ENCODE assay signal across 8 cellular contexts in genomic region chr6:43509984-43510826, GRCh38. TPM values are rescaled to one million over a fixed set of nuclear protein-coding genes. Genes with fewer than 3 reads are reported as not detected.
DNase-seq lines count a peak whose midpoint lies in the region; ATAC-seq and TF ChIP-seq lines count a peak whose summit lies in the region.

TSS of gene LRRC73 (minus strand) at chr6:43510346. CDS start at chr6:43509785, 561 bp downstream.

- ATAC-seq in GM18505 (IDR thresholded peaks at IDR 0.05; ENCODE audit: unreplicated experiment), result peak; percentile 48
- ATAC-seq in HG03159 (IDR thresholded peaks at IDR 0.05; ENCODE audit: unreplicated experiment), result peak; percentile 46

- TF ChIP-seq CTCF in 22Rv1 (IDR thresholded peaks at IDR 0.05), result no peak
- no peak for TF ChIP-seq CTCF in OCI-LY1 (IDR thresholded peaks at IDR 0.05; ENCODE audit: low read length)

- H3K9me3 ChIP-seq in OCI-LY1 (ENCODE audit: low read length), result no peaks in the 10 kb centered on the region
- no peaks in the 10 kb centered on the region for H3K9me3 ChIP-seq in esophagus (ENCODE audit: control insufficient read depth in 2 of 2, insufficient read depth in 1 of 2, low read depth in 1 of 2, low read length in 1 of 2)
- no peaks in the 10 kb centered on the region for H3K9me3 ChIP-seq in mucosa of rectum (ENCODE audit: control insufficient read depth in 2 of 2, low read length in 2 of 2)

- H3K4me2 ChIP-seq in OCI-LY1 (ENCODE audit: low read length), result peak within 1 kb of the TSS; percentile 67

- WGBS in esophagus, 2 donors, result 4 to 13% methylated on average over 64 to 96 of the region's 96 CpGs

- H3K4me3 ChIP-seq in OCI-LY1 (ENCODE audit: low read depth, low read length, poor library complexity, severe bottlenecking) (peak within 1 kb of the TSS; percentile 65), esophagus (ENCODE audit: low read depth in 1 of 2, low read length in 2 of 2) (peak within 1 kb of the TSS; percentile 51 to 71), mucosa of rectum (ENCODE audit: low read length in 2 of 2) (peak within 1 kb of the TSS; percentile 60 to 75)

- TF ChIP-seq POLR2A in GM18505 (IDR thresholded peaks at IDR 0.05; ENCODE audit: borderline replicate concordance, extremely low read depth, insufficient read depth, insufficient read length), result peak; percentile 27

- H3K27me3 ChIP-seq in OCI-LY1 (ENCODE audit: insufficient read depth, low read length), result peaks cover 8% of the 10 kb centered on the region
- H3K27me3 ChIP-seq in esophagus (ENCODE audit: control insufficient read depth in 1 of 2, insufficient read depth in 2 of 2, low read length in 2 of 2), result no peaks in the 10 kb centered on the region
- H3K27me3 ChIP-seq in mucosa of rectum (ENCODE audit: control insufficient read depth in 2 of 2, insufficient read depth in 2 of 2, low read length in 2 of 2), result peaks cover 8% of the 10 kb centered on the region in 2 donors

- no peaks in the 10 kb centered on the region for H4K20me1 ChIP-seq in OCI-LY1 (ENCODE audit: insufficient read depth, low read length)

- peak within 1 kb of the TSS; percentile 93 for H3K27ac ChIP-seq in 22Rv1
- no peak within 1 kb of the TSS for H3K27ac ChIP-seq in OCI-LY1 (ENCODE audit: low read depth, low read length, poor library complexity, severe bottlenecking)
- H3K27ac ChIP-seq in esophagus (ENCODE audit: low read depth in 2 of 2, low read length in 1 of 2), result peak within 1 kb of the TSS in 1 of 2 donors; percentile 85
- H3K27ac ChIP-seq in mucosa of rectum (ENCODE audit: low read depth in 2 of 2, low read length in 2 of 2), result peak within 1 kb of the TSS; percentile 75 to 89

- H3K9ac ChIP-seq in OCI-LY1 (ENCODE audit: low read length) (no peak within 1 kb of the TSS; the same call in 1 of the 2 replicates), mucosa of rectum (ENCODE audit: low read depth in 1 of 2, low read length in 2 of 2) (peak within 1 kb of the TSS; percentile 44 to 65)

- H3F3A ChIP-seq in OCI-LY1 (ENCODE audit: insufficient read depth, low read length), result no peaks in the 10 kb centered on the region

- no peak within 1 kb of the TSS for H2AFZ ChIP-seq in OCI-LY1 (ENCODE audit: low read length)

- no peaks in the 10 kb centered on the region for H3K79me2 ChIP-seq in OCI-LY1 (ENCODE audit: insufficient read depth, low read length)

- peak; percentile 85 for DNase-seq in activated T-cell treated with anti-CD3 and anti-CD28 coated beads, Interleukin-2, amount 50 U/mL, for 1 hour
- DNase-seq in stimulated activated CD8-positive, alpha-beta memory T cell treated with anti-CD3 and anti-CD28 coated beads, Interleukin-4, amount 100 ng/mL, for 1 hour (ENCODE audit: low read depth in 2 of 2, low spot score in 1 of 2), result peak; percentile 58 to 61

- H3K36me3 ChIP-seq in OCI-LY1 (ENCODE audit: insufficient read depth, low read length) (peaks cover 39% of the 10 kb centered on the region), esophagus (ENCODE audit: control insufficient read depth in 2 of 2, insufficient read depth in 2 of 2, low read length in 1 of 2) (peaks cover 7 to 32% of the 10 kb centered on the region in 2 donors), mucosa of rectum (ENCODE audit: control insufficient read depth in 2 of 2, insufficient read depth in 2 of 2, low read length in 2 of 2) (peaks cover 32 to 44% of the 10 kb centered on the region in 2 donors)

- H3K9me2 ChIP-seq in OCI-LY1 (ENCODE audit: low read depth, low read length), result no peaks in the 10 kb centered on the region

- H3K4me1 ChIP-seq in OCI-LY1 (ENCODE audit: insufficient read depth, low read length, severe bottlenecking), result peaks cover 13% of the 10 kb centered on the region
- H3K4me1 ChIP-seq in esophagus (ENCODE audit: control insufficient read depth in 2 of 2, insufficient read depth in 2 of 2, low read length in 1 of 2), result peaks cover 0 to 14% of the 10 kb centered on the region in 2 donors
- peaks cover 20 to 22% of the 10 kb centered on the region in 2 donors for H3K4me1 ChIP-seq in mucosa of rectum (ENCODE audit: control insufficient read depth in 2 of 2, insufficient read depth in 2 of 2, low read length in 2 of 2)

RNA-seq across cellular contexts. Expression of gene LRRC73, which starts in this region (rescaled TPM):
- under 1 TPM; 0.14 to 0.24 TPM for polyA plus RNA-seq in esophagus
